In genomic region chr17:8079291-8080207, GRCh38 we compare ENCODE assay signal across 9 cellular contexts. TPM values are rescaled to one million over a fixed set of nuclear protein-coding genes. Genes with fewer than 3 reads are reported as not detected.
DNase-seq lines count a peak whose midpoint lies in the region; ATAC-seq, FAIRE-seq and TF ChIP-seq lines count a peak whose summit lies in the region.
"Had no signal": no experiment of that assay in that cellular context is flagged by ENCODE, and none has a peak within 500 bp of the region (broad histone marks: within the 10 kb centered on the region; RNA-seq: fewer than 3 reads in every experiment).

No MANE protein-coding gene starts in this region.

- FAIRE-seq in HepG2 (lab: Jason Lieb, UNC): no peak
- FAIRE-seq: endometrium had no signal

- TF ChIP-seq RAD21 in HepG2 (CRISPR knock-in tag; IDR thresholded peaks at IDR 0.05): peak; percentile 66

- H3K4me2 ChIP-seq in HepG2 (ENCODE audit: low read depth, low read length): peak overlapping the region; percentile 94

- peak overlapping the region; percentile 55 to 77 (median 63) for H3K4me3 ChIP-seq in HepG2 (replicated peaks in 1 of 3; ENCODE audit: insufficient read depth in 1 of 3, low read depth in 2 of 3, low read length in 3 of 3)

- DNase-seq in DMS 273 treated with DMSO at 0.1 percent for 48 hours (lab: John Stamatoyannopoulos, UW) (peak; percentile 51), NCI-H2227 treated with DMSO at 0.1 percent for 48 hours (lab: John Stamatoyannopoulos, UW) (peak; percentile 69), dedifferentiated amniotic fluid mesenchymal stem cell (ENCODE audit: extremely low spot score) (peak; percentile 25), HepG2 (ENCODE audit: low spot score) (peak; percentile 43), NCI-H2029 (lab: John Stamatoyannopoulos, UW) (no peak)
- DNase-seq in activated CD4-positive, alpha-beta T cell treated with anti-CD3 and anti-CD28 coated beads for 48 hours: peak; percentile 87
- peak; percentile 74 to 80 for DNase-seq in stimulated activated CD4-positive, alpha-beta T cell treated with anti-CD3 and anti-CD28 coated beads, Interleukin-2, amount 100 ng/mL, for 48 hours

- TF ChIP-seq EP300 in HepG2 (IDR thresholded peaks at IDR 0.05; ENCODE audit: low read depth in 2 of 2, low read length in 2 of 2): no peak
- TF ChIP-seq EP300 in HepG2 (CRISPR knock-in tag; IDR thresholded peaks at IDR 0.05; ENCODE audit: borderline replicate concordance): no peak

- peaks cover 24% of the 10 kb centered on the region for H3K4me1 ChIP-seq in HepG2 (ENCODE audit: insufficient read depth, low read length)

- POLR2A ChIA-PET in HepG2 (lab: Yijun Ruan, JAX): interaction anchor here (0.7 to 1.3 kb wide), 6 partner anchors 10 to 393 kb away, joined by 3 to 7 read pairs (median 3); partner anchors contain the start of genes NAA38 and TP53

- peak overlapping the region; percentile 40; the same call in 1 of the 2 replicates for H3K9ac ChIP-seq in HepG2 (ENCODE audit: insufficient read depth, low read depth, low read length)

- no peaks in the 10 kb centered on the region for H3K79me2 ChIP-seq in HepG2 (ENCODE audit: insufficient read depth, low read length)

- no peaks in the 10 kb centered on the region for H3K9me3 ChIP-seq in HepG2 (ENCODE audit: low read length)

- peak; percentile 87 for TF ChIP-seq CTCF in HepG2 (CRISPR knock-in tag; IDR thresholded peaks at IDR 0.05)

- 32% methylated on average over 17 of the region's 87 CpGs for WGBS in HepG2 (ENCODE audit: low lambda C conversion rate)

- no peaks in the 10 kb centered on the region for H4K20me1 ChIP-seq in HepG2 (ENCODE audit: insufficient read depth, low read length)

- in situ Hi-C loops in HepG2 (cut with HindIII; ENCODE audit: extremely low pct_ligation_motif_present, low pct_unique_long_range_greater_than_20kb): no loop called here

- H2AFZ ChIP-seq in HepG2 (ENCODE audit: low read length): peak overlapping the region; percentile 44

- peak; percentile 66 for ATAC-seq in HG02588 (IDR thresholded peaks at IDR 0.05; ENCODE audit: unreplicated experiment)
- peak; percentile 87 for ATAC-seq in HepG2

- H3K27ac ChIP-seq in HepG2 (ENCODE audit: extremely low read length, insufficient read depth, low read length): no peak overlapping the region

- no peaks in the 10 kb centered on the region for H3K36me3 ChIP-seq in HepG2 (replicated peaks in 1 of 2; ENCODE audit: control insufficient read depth in 1 of 2, insufficient read depth in 2 of 2, low read length in 2 of 2)

- no peak for TF ChIP-seq POLR2A in HepG2 (IDR thresholded peaks at IDR 0.05; ENCODE audit: insufficient read depth in 1 of 2, low read depth in 2 of 2, low read length in 2 of 2)

- H3K27me3 ChIP-seq in HepG2 (ENCODE audit: control insufficient read depth in 1 of 2, insufficient read depth in 2 of 2, low read length in 2 of 2): peaks cover 9 to 49% of the 10 kb centered on the region in 2 experiments

- intact Hi-C loops in HepG2 (cut with micrococcal nuclease; ENCODE audit: unreplicated experiment): loop anchor here (5.0 kb wide), 1 partner anchor 38 kb away; the partner anchor contains the start of gene ALOXE3

- no TSS peak for BruUV-seq in HepG2 (replicated peaks; lab: Mats Ljungman, UMichigan)

- CTCF ChIA-PET in HepG2 (lab: Yijun Ruan, JAX; ENCODE audit: low intra/inter-chr PET ratio, low total read pairs): interaction anchor here (1.1 to 2.0 kb wide), 2 partner anchors 14 to 19 kb away, joined by 3 to 9 read pairs; no protein-coding TSS in a partner anchor

RNA-seq across cellular contexts. Expression of gene ALOX12B, which starts 8.0 kb away (rescaled TPM):
- not detected in 2 replicates for total RNA-seq in HepG2 (2016; rRNA removed; fragmentation: Illumina TruSeq; extraction: Trizol)
- not detected in 2 replicates for total RNA-seq in HepG2 (2016; cell fraction: cytosol; rRNA removed; fragmentation: Illumina TruSeq; extraction: Trizol; ENCODE audit: low read depth)
- not detected in 2 replicates for total RNA-seq in HepG2 (2016; cell fraction: insoluble cytoplasmic fraction; rRNA removed; fragmentation: Illumina TruSeq; extraction: Trizol)
- total RNA-seq in HepG2 (2016; cell fraction: membrane; rRNA removed; fragmentation: Illumina TruSeq; extraction: Trizol): 0.31 TPM in 1 of 2 replicates, not detected in the other
- not detected in 2 replicates for total RNA-seq in HepG2 (2016; cell fraction: nucleus; rRNA removed; fragmentation: Illumina TruSeq; extraction: Trizol)
- polyA plus RNA-seq in HepG2 (2011; rRNA removed): 0.13 TPM in 1 of 2 replicates, not detected in the other
- 0.12 TPM in 1 of 2 replicates, not detected in the other for polyA plus RNA-seq in HepG2 (2011; cell fraction: cytosol; rRNA removed)
- polyA plus RNA-seq in HepG2 (2011; cell fraction: nucleus; rRNA removed): not detected in 2 replicates
- polyA plus RNA-seq in HepG2 (2012): 0.21 TPM in 1 of 2 replicates, not detected in the other
- polyA plus RNA-seq in HepG2 (2016; cell fraction: cytosol; fragmentation: Illumina TruSeq; extraction: Trizol; ENCODE audit: low read depth): 0.15 and 0.32 TPM in 2 replicates
- 0.26 TPM in 1 of 2 replicates, not detected in the other for polyA plus RNA-seq in HepG2 (2016; cell fraction: insoluble cytoplasmic fraction; fragmentation: Illumina TruSeq; extraction: Trizol; ENCODE audit: low read depth)
- 0.18 and 0.27 TPM in 2 replicates for polyA plus RNA-seq in HepG2 (2016; cell fraction: membrane; fragmentation: Illumina TruSeq; extraction: Trizol; ENCODE audit: low read depth)
- not detected in 2 replicates for polyA plus RNA-seq in HepG2 (2016; cell fraction: nucleus; fragmentation: Illumina TruSeq; extraction: Trizol; ENCODE audit: insufficient read depth, low read depth)
- 1.8 TPM in 1 of 2 replicates, not detected in the other for polyA minus RNA-seq in HepG2 (2011; rRNA and poly(A)+ RNA removed; ENCODE audit: low replicate concordance)
- not detected in 2 replicates for polyA minus RNA-seq in HepG2 (2011; cell fraction: cytosol; rRNA and poly(A)+ RNA removed)
- polyA minus RNA-seq in HepG2 (2011; cell fraction: nucleus; rRNA and poly(A)+ RNA removed): not detected in 2 replicates

RNA-seq across cellular contexts. Expression of gene ALOXE3, which starts 38.8 kb away (rescaled TPM):
- total RNA-seq in HepG2 (2016; rRNA removed; fragmentation: Illumina TruSeq; extraction: Trizol): not detected in 2 replicates
- total RNA-seq in HepG2 (2016; cell fraction: cytosol; rRNA removed; fragmentation: Illumina TruSeq; extraction: Trizol; ENCODE audit: low read depth): not detected in 2 replicates
- total RNA-seq in HepG2 (2016; cell fraction: insoluble cytoplasmic fraction; rRNA removed; fragmentation: Illumina TruSeq; extraction: Trizol): 0.02 TPM in 1 of 2 replicates, not detected in the other
- total RNA-seq in HepG2 (2016; cell fraction: membrane; rRNA removed; fragmentation: Illumina TruSeq; extraction: Trizol): not detected in 2 replicates
- total RNA-seq in HepG2 (2016; cell fraction: nucleus; rRNA removed; fragmentation: Illumina TruSeq; extraction: Trizol): not detected in 2 replicates
- polyA plus RNA-seq in HepG2 (2011; rRNA removed): 0.07 TPM in 1 of 2 replicates, not detected in the other
- 0.03 TPM in 1 of 2 replicates, not detected in the other for polyA plus RNA-seq in HepG2 (2011; cell fraction: cytosol; rRNA removed)
- 0.14 and 0.18 TPM in 2 replicates for polyA plus RNA-seq in HepG2 (2011; cell fraction: nucleus; rRNA removed)
- 0.08 TPM in 1 of 2 replicates, not detected in the other for polyA plus RNA-seq in HepG2 (2012)
- not detected in 2 replicates for polyA plus RNA-seq in HepG2 (2016; cell fraction: cytosol; fragmentation: Illumina TruSeq; extraction: Trizol; ENCODE audit: low read depth)
- polyA plus RNA-seq in HepG2 (2016; cell fraction: insoluble cytoplasmic fraction; fragmentation: Illumina TruSeq; extraction: Trizol; ENCODE audit: low read depth): not detected in 2 replicates
- not detected in 2 replicates for polyA plus RNA-seq in HepG2 (2016; cell fraction: membrane; fragmentation: Illumina TruSeq; extraction: Trizol; ENCODE audit: low read depth)
- not detected in 2 replicates for polyA plus RNA-seq in HepG2 (2016; cell fraction: nucleus; fragmentation: Illumina TruSeq; extraction: Trizol; ENCODE audit: insufficient read depth, low read depth)
- 0.63 TPM in 1 of 2 replicates, not detected in the other for polyA minus RNA-seq in HepG2 (2011; rRNA and poly(A)+ RNA removed; ENCODE audit: low replicate concordance)
- polyA minus RNA-seq in HepG2 (2011; cell fraction: cytosol; rRNA and poly(A)+ RNA removed): not detected in 2 replicates
- not detected in 2 replicates for polyA minus RNA-seq in HepG2 (2011; cell fraction: nucleus; rRNA and poly(A)+ RNA removed)

RNA-seq across cellular contexts. Expression of gene ALOX15B, which starts 40.7 kb away (rescaled TPM):
- total RNA-seq in HepG2 (2016; rRNA removed; fragmentation: Illumina TruSeq; extraction: Trizol): not detected in 2 replicates
- total RNA-seq in HepG2 (2016; cell fraction: cytosol; rRNA removed; fragmentation: Illumina TruSeq; extraction: Trizol; ENCODE audit: low read depth): not detected in 2 replicates
- not detected in 2 replicates for total RNA-seq in HepG2 (2016; cell fraction: insoluble cytoplasmic fraction; rRNA removed; fragmentation: Illumina TruSeq; extraction: Trizol)
- not detected in 2 replicates for total RNA-seq in HepG2 (2016; cell fraction: membrane; rRNA removed; fragmentation: Illumina TruSeq; extraction: Trizol)
- total RNA-seq in HepG2 (2016; cell fraction: nucleus; rRNA removed; fragmentation: Illumina TruSeq; extraction: Trizol): not detected in 2 replicates
- not detected in 2 replicates for polyA plus RNA-seq in HepG2 (2011; rRNA removed)
- not detected in 2 replicates for polyA plus RNA-seq in HepG2 (2011; cell fraction: cytosol; rRNA removed)
- polyA plus RNA-seq in HepG2 (2011; cell fraction: nucleus; rRNA removed): not detected in 2 replicates
- not detected in 2 replicates for polyA plus RNA-seq in HepG2 (2012)
- not detected in 2 replicates for polyA plus RNA-seq in HepG2 (2016; cell fraction: cytosol; fragmentation: Illumina TruSeq; extraction: Trizol; ENCODE audit: low read depth)
- not detected in 2 replicates for polyA plus RNA-seq in HepG2 (2016; cell fraction: insoluble cytoplasmic fraction; fragmentation: Illumina TruSeq; extraction: Trizol; ENCODE audit: low read depth)
- not detected in 2 replicates for polyA plus RNA-seq in HepG2 (2016; cell fraction: membrane; fragmentation: Illumina TruSeq; extraction: Trizol; ENCODE audit: low read depth)
- not detected in 2 replicates for polyA plus RNA-seq in HepG2 (2016; cell fraction: nucleus; fragmentation: Illumina TruSeq; extraction: Trizol; ENCODE audit: insufficient read depth, low read depth)
- 0.05 TPM in 1 of 2 replicates, not detected in the other for polyA minus RNA-seq in HepG2 (2011; rRNA and poly(A)+ RNA removed; ENCODE audit: low replicate concordance)
- not detected in 2 replicates for polyA minus RNA-seq in HepG2 (2011; cell fraction: cytosol; rRNA and poly(A)+ RNA removed)
- not detected in 2 replicates for polyA minus RNA-seq in HepG2 (2011; cell fraction: nucleus; rRNA and poly(A)+ RNA removed)

RNA-seq across cellular contexts. Expression of gene HES7, which starts 44.4 kb away (rescaled TPM):
- not detected in 2 replicates for total RNA-seq in HepG2 (2016; rRNA removed; fragmentation: Illumina TruSeq; extraction: Trizol)
- not detected in 2 replicates for total RNA-seq in HepG2 (2016; cell fraction: cytosol; rRNA removed; fragmentation: Illumina TruSeq; extraction: Trizol; ENCODE audit: low read depth)
- not detected in 2 replicates for total RNA-seq in HepG2 (2016; cell fraction: insoluble cytoplasmic fraction; rRNA removed; fragmentation: Illumina TruSeq; extraction: Trizol)
- total RNA-seq in HepG2 (2016; cell fraction: membrane; rRNA removed; fragmentation: Illumina TruSeq; extraction: Trizol): not detected in 2 replicates
- total RNA-seq in HepG2 (2016; cell fraction: nucleus; rRNA removed; fragmentation: Illumina TruSeq; extraction: Trizol): not detected in 2 replicates
- polyA plus RNA-seq in HepG2 (2011; rRNA removed): not detected in 2 replicates
- not detected in 2 replicates for polyA plus RNA-seq in HepG2 (2011; cell fraction: cytosol; rRNA removed)
- 0.42 and 0.50 TPM in 2 replicates for polyA plus RNA-seq in HepG2 (2011; cell fraction: nucleus; rRNA removed)
- 0.11 TPM in 1 of 2 replicates, not detected in the other for polyA plus RNA-seq in HepG2 (2012)
- not detected in 2 replicates for polyA plus RNA-seq in HepG2 (2016; cell fraction: cytosol; fragmentation: Illumina TruSeq; extraction: Trizol; ENCODE audit: low read depth)
- polyA plus RNA-seq in HepG2 (2016; cell fraction: insoluble cytoplasmic fraction; fragmentation: Illumina TruSeq; extraction: Trizol; ENCODE audit: low read depth): not detected in 2 replicates
- not detected in 2 replicates for polyA plus RNA-seq in HepG2 (2016; cell fraction: membrane; fragmentation: Illumina TruSeq; extraction: Trizol; ENCODE audit: low read depth)
- not detected in 2 replicates for polyA plus RNA-seq in HepG2 (2016; cell fraction: nucleus; fragmentation: Illumina TruSeq; extraction: Trizol; ENCODE audit: insufficient read depth, low read depth)
- polyA minus RNA-seq in HepG2 (2011; rRNA and poly(A)+ RNA removed; ENCODE audit: low replicate concordance): 3.9 TPM in 1 of 2 replicates, not detected in the other
- polyA minus RNA-seq in HepG2 (2011; cell fraction: cytosol; rRNA and poly(A)+ RNA removed): not detected in 2 replicates
- polyA minus RNA-seq in HepG2 (2011; cell fraction: nucleus; rRNA and poly(A)+ RNA removed): not detected in 2 replicates
